ENCODE assay signal across 8 cellular contexts in genomic region chr17:40086150-40087044, GRCh38. TPM values are rescaled to one million over a fixed set of nuclear protein-coding genes. Genes with fewer than 3 reads are reported as not detected.
DNase-seq lines count a peak whose midpoint lies in the region; ATAC-seq and TF ChIP-seq lines count a peak whose summit lies in the region.

No MANE protein-coding gene starts in this region.

- H3K4me1 Mint-ChIP-seq in activated CD4-positive, alpha-beta T cell treated with anti-CD3 and anti-CD28 coated beads, Interleukin-2, amount 10 ng/mL, durations not matched to agents 7 days and 5 days = peaks cover 8% of the 10 kb centered on the region

- POLR2A ChIA-PET in activated CD4-positive, alpha-beta T cell treated with anti-CD3 and anti-CD28 coated beads, Interleukin-2, amount 10 ng/mL, durations not matched to agents 7 days and 5 days (lab: Charles Lee) = interaction anchor here (0.6 kb wide), 1 partner anchor 27 kb away, joined by 6 read pairs; no protein-coding TSS in a partner anchor

- no peaks in the 10 kb centered on the region for H3K27me3 ChIP-seq in osteoblast (ENCODE audit: insufficient read depth, low read length)
- no peaks in the 10 kb centered on the region for H3K27me3 ChIP-seq in effector memory CD4-positive, alpha-beta T cell (replicated peaks; ENCODE audit: control insufficient read depth, insufficient read depth, low read length, poor library complexity, severe bottlenecking)

- H3K9me3 Mint-ChIP-seq in activated CD4-positive, alpha-beta T cell treated with anti-CD3 and anti-CD28 coated beads, Interleukin-2, amount 10 ng/mL, durations not matched to agents 7 days and 5 days = no peaks in the 10 kb centered on the region

- CTCF ChIA-PET in activated CD4-positive, alpha-beta T cell treated with anti-CD3 and anti-CD28 coated beads, Interleukin-2, amount 10 ng/mL, durations not matched to agents 7 days and 5 days (lab: Charles Lee) = interaction anchor here (0.7 to 2.7 kb wide), 15 partner anchors 9 to 132 kb away, joined by 3 to 32 read pairs (median 3); partner anchors contain the start of genes MED24, NR1D1 and THRA

- peaks cover 45% of the 10 kb centered on the region for H3K36me3 ChIP-seq in osteoblast (ENCODE audit: insufficient read depth, low read length)
- peaks cover 72% of the 10 kb centered on the region for H3K36me3 ChIP-seq in effector memory CD4-positive, alpha-beta T cell (ENCODE audit: control insufficient read depth, insufficient read depth, low read length)

- no peaks in the 10 kb centered on the region for H3K79me2 ChIP-seq in osteoblast (ENCODE audit: insufficient read depth, low read length)

- no peaks in the 10 kb centered on the region for H3K4me1 ChIP-seq in osteoblast (ENCODE audit: insufficient read depth, low read length)
- H3K4me1 ChIP-seq in effector memory CD4-positive, alpha-beta T cell (ENCODE audit: control insufficient read depth, insufficient read depth, low read length, poor library complexity, severe bottlenecking) = no peaks in the 10 kb centered on the region

- no peak overlapping the region for H3K27ac Mint-ChIP-seq in activated CD4-positive, alpha-beta T cell treated with anti-CD3 and anti-CD28 coated beads, Interleukin-2, amount 10 ng/mL, durations not matched to agents 7 days and 5 days

- H3K4me3 ChIP-seq in epithelial cell of esophagus (ENCODE audit: low read length) (no peak overlapping the region), osteoblast (ENCODE audit: insufficient read depth, low read length) (no peak overlapping the region)
- no peak overlapping the region for H3K4me3 ChIP-seq in effector memory CD4-positive, alpha-beta T cell (ENCODE audit: insufficient read depth, low read depth, low read length, poor library complexity, severe bottlenecking)

- no peaks in the 10 kb centered on the region for H4K20me1 ChIP-seq in osteoblast (ENCODE audit: insufficient read depth, low read length)

- no peaks in the 10 kb centered on the region for H3K9me3 ChIP-seq in osteoblast (ENCODE audit: low read depth, low read length)
- no peaks in the 10 kb centered on the region for H3K9me3 ChIP-seq in effector memory CD4-positive, alpha-beta T cell (ENCODE audit: control insufficient read depth, low read length)

- no peak overlapping the region for H3K4me2 ChIP-seq in osteoblast (ENCODE audit: insufficient read depth, low read length)

- no peak overlapping the region for H3K27ac ChIP-seq in osteoblast (ENCODE audit: low read depth, low read length)
- no peak overlapping the region for H3K27ac ChIP-seq in effector memory CD4-positive, alpha-beta T cell (ENCODE audit: insufficient read depth, low read length, poor library complexity, severe bottlenecking)

- peak; percentile 72 for DNase-seq in ELF-1 (ENCODE audit: low read depth, low spot score)
- DNase-seq in M059J (ENCODE audit: low read depth) = peak; percentile 37
- DNase-seq in activated CD4-positive, alpha-beta T cell treated with anti-CD3 and anti-CD28 coated beads, Interleukin-2, amount 10 ng/mL, durations not matched to agents 7 days and 5 days = peak; percentile 58
- DNase-seq in epithelial cell of esophagus (ENCODE audit: low read depth) = no peak
- peak; percentile 96 for DNase-seq in osteoblast (ENCODE audit: insufficient read length, low spot score, missing footprints)
- DNase-seq in RKO (ENCODE audit: low spot score) = no peak
- DNase-seq in effector memory CD4-positive, alpha-beta T cell = no peak

- no peak overlapping the region for H3K4me3 Mint-ChIP-seq in activated CD4-positive, alpha-beta T cell treated with anti-CD3 and anti-CD28 coated beads, Interleukin-2, amount 10 ng/mL, durations not matched to agents 7 days and 5 days

- peak; percentile 60 for TF ChIP-seq CTCF in epithelial cell of esophagus (IDR thresholded peaks at IDR 0.05; ENCODE audit: insufficient read depth, low read depth, low read length, missing control alignments)
- TF ChIP-seq CTCF in osteoblast (IDR thresholded peaks at IDR 0.05; ENCODE audit: extremely low read depth, low read depth, low read length) = peak; percentile 79

- H2AFZ ChIP-seq in osteoblast (ENCODE audit: low read length) = no peak overlapping the region

- H3K27me3 Mint-ChIP-seq in activated CD4-positive, alpha-beta T cell treated with anti-CD3 and anti-CD28 coated beads, Interleukin-2, amount 10 ng/mL, durations not matched to agents 7 days and 5 days = no peaks in the 10 kb centered on the region

- H3K36me3 Mint-ChIP-seq in activated CD4-positive, alpha-beta T cell treated with anti-CD3 and anti-CD28 coated beads, Interleukin-2, amount 10 ng/mL, durations not matched to agents 7 days and 5 days (ENCODE audit: low read depth) = peaks cover 5% of the 10 kb centered on the region

- no peak for ATAC-seq in HG02938 (IDR thresholded peaks at IDR 0.05; ENCODE audit: unreplicated experiment)

RNA-seq across cellular contexts. Expression of gene NR1D1, which starts 14.0 kb away (rescaled TPM):
- total RNA-seq in M059J (2014; rRNA removed; shearing (Covaris generic)) = 5.7 and 6.3 TPM in 2 replicates
- 1 to 10 TPM; 5.5 to 5.8 TPM for total RNA-seq in activated CD4-positive, alpha-beta T cell treated with anti-CD3 and anti-CD28 coated beads, Interleukin-2, amount 10 ng/mL, durations not matched to agents 7 days and 5 days
- 5.1 and 7.1 TPM in 2 replicates for total RNA-seq in osteoblast

RNA-seq across cellular contexts. Expression of gene THRA, which starts 23.6 kb away (rescaled TPM):
- total RNA-seq in M059J (2014; rRNA removed; shearing (Covaris generic)) = 19.2 and 26.7 TPM in 2 replicates
- 1 to 10 TPM; 8.6 to 9.1 TPM for total RNA-seq in activated CD4-positive, alpha-beta T cell treated with anti-CD3 and anti-CD28 coated beads, Interleukin-2, amount 10 ng/mL, durations not matched to agents 7 days and 5 days
- total RNA-seq in osteoblast = 30.6 and 33.3 TPM in 2 replicates

RNA-seq across cellular contexts. Expression of gene MED24, which starts 32.2 kb away (rescaled TPM):
- total RNA-seq in M059J (2014; rRNA removed; shearing (Covaris generic)) = 25.9 and 29.1 TPM in 2 replicates
- total RNA-seq in activated CD4-positive, alpha-beta T cell treated with anti-CD3 and anti-CD28 coated beads, Interleukin-2, amount 10 ng/mL, durations not matched to agents 7 days and 5 days = 100 to 1,000 TPM in 1 of 2 experiments, 10 to 100 TPM in 1; 92.1 to 102 TPM
- 33.6 and 36.6 TPM in 2 replicates for total RNA-seq in osteoblast

RNA-seq across cellular contexts. Expression of gene MSL1, which starts 35.4 kb away (rescaled TPM):
- 33.2 and 61.3 TPM in 2 replicates for total RNA-seq in M059J (2014; rRNA removed; shearing (Covaris generic))
- total RNA-seq in activated CD4-positive, alpha-beta T cell treated with anti-CD3 and anti-CD28 coated beads, Interleukin-2, amount 10 ng/mL, durations not matched to agents 7 days and 5 days = 10 to 100 TPM; 95.4 to 97.1 TPM
- 53.3 and 60.1 TPM in 2 replicates for total RNA-seq in osteoblast

RNA-seq across cellular contexts. Expression of gene CASC3, which starts 53.9 kb away (rescaled TPM):
- total RNA-seq in M059J (2014; rRNA removed; shearing (Covaris generic)) = 23.5 and 28.2 TPM in 2 replicates
- 10 to 100 TPM; 84.8 to 89.2 TPM for total RNA-seq in activated CD4-positive, alpha-beta T cell treated with anti-CD3 and anti-CD28 coated beads, Interleukin-2, amount 10 ng/mL, durations not matched to agents 7 days and 5 days
- 40.7 and 45.2 TPM in 2 replicates for total RNA-seq in osteoblast

Comparison
In these comparisons a context has a peak if more than half of its experiments do, and no peak if none do; other contexts are left out.
1. DNase-seq: peak in ELF-1 (single experiment), M059J (single experiment), activated CD4-positive, alpha-beta T cell treated with anti-CD3 and anti-CD28 coated beads, Interleukin-2, amount 10 ng/mL, durations not matched to agents 7 days and 5 days (single experiment) and osteoblast (single experiment); none in epithelial cell of esophagus (single experiment), RKO (single experiment) and effector memory CD4-positive, alpha-beta T cell (0 of 3).